ENCODE assay signal across 8 cellular contexts in the genomic region with DNA sequence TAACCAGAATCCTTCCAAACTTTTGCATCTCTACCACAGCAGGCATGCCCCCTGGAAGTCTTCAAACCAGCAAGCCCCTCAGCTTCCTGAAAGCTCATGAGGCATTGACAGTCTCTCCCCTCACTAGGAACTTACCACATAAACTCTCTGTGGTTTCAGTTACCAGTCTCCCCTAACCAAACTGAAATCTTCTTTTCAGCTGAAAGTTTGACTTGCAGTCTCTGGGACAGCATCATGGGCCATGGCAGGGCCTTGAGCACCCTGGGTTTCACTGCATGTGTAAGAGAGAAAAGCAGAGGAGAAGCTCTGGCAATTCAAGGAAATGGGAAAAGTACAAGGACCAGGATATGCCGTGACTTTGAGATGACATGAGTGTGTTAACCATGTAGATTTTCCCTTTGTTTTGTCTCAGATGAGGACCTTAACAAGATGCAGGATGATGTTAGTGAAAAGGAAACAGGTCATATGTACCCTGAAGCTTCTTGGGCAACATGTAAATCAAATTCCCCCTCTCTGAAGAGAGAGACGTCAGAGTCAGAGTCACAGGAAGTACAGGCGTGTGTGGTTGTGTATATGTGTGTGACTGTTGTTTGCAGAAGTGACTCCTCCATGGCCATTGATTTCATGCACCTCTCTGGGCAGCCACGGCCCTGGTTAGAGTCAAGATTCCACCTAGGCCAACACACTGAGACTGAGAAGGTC.
DNase-seq lines count a peak whose midpoint lies in the region; ATAC-seq lines count a peak whose summit lies in the region.

No MANE protein-coding gene starts in this region.

- in situ Hi-C loops in ACHN (cut with HindIII; ENCODE audit: low pct_ligation_motif_present, low pct_unique_long_range_greater_than_20kb, low sequenced_read_pairs), result no loop called here

- peak; percentile 32 for DNase-seq in kidney tubule cell (ENCODE audit: low spot score)
- no peak for DNase-seq in DMS 273 (lab: John Stamatoyannopoulos, UW; ENCODE audit: unreplicated experiment)
- DNase-seq in activated CD4-positive, CD25-positive, alpha-beta regulatory T cell (lab: John Stamatoyannopoulos, UW), result no peak
- no peak for DNase-seq in ACHN
- no peak for DNase-seq in NCI-H2227 (lab: John Stamatoyannopoulos, UW; ENCODE audit: unreplicated experiment)

- ATAC-seq in GM18861 (IDR thresholded peaks at IDR 0.05; ENCODE audit: unreplicated experiment), result peak; percentile 62
- peak; percentile 92 for ATAC-seq in GM21717 (IDR thresholded peaks at IDR 0.05; ENCODE audit: unreplicated experiment)
- ATAC-seq in HG03571 (IDR thresholded peaks at IDR 0.05; ENCODE audit: unreplicated experiment), result peak; percentile 87
